ENCODE assay signal across 31 cellular contexts in the genomic region with DNA sequence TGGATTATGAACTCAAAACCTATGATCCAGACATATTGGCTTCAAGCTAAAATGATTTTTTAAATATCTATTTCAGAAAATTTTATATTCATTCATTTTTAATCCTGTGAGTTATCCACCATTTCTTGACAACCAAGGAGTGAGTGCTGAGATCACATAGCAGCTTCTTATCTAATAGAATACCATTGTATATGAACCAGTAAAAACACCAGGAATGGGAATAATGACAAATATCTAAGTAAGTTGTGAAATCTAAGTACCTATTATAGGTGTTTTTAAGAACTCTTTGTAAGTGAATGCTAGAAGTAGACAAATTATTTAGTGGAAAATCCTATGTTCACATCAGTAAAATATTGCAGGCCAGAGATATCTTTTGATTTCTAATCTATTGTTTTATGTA. TPM values are rescaled to one million over a fixed set of nuclear protein-coding genes. Genes with fewer than 3 reads are reported as not detected.
"Had no signal": no experiment of that assay in that cellular context is flagged by ENCODE, and none has a peak within 500 bp of the region (broad histone marks: within the 10 kb centered on the region; RNA-seq: fewer than 3 reads in every experiment).

No MANE protein-coding gene starts in this region.

- H3K9me3 ChIP-seq: colonic mucosa, esophagus squamous epithelium, gastrocnemius medialis, heart right ventricle, left lung, lower lobe of right lung, mucosa of descending colon had no signal

- ATAC-seq: effector memory CD8-positive, alpha-beta T cell; esophagus mucosa; gastrocnemius medialis; heart right ventricle; left cardiac atrium; left lung; left ventricle myocardium superior; lower lobe of right lung; mucosa of descending colon had no signal

- H3K4me1 ChIP-seq: colonic mucosa, esophagus squamous epithelium, gastrocnemius medialis, heart right ventricle, left lung had no signal

- H3K36me3 ChIP-seq: colonic mucosa, esophagus squamous epithelium, gastrocnemius medialis, left lung had no signal

- H3K27ac ChIP-seq: colonic mucosa, epithelial cell of prostate, esophagus squamous epithelium, gastrocnemius medialis, heart right ventricle, lower lobe of right lung had no signal

- H3K27me3 ChIP-seq: colonic mucosa, esophagus squamous epithelium, gastrocnemius medialis, heart right ventricle, left lung had no signal

- H3K4me3 ChIP-seq: colonic mucosa, esophagus squamous epithelium, gastrocnemius medialis, heart right ventricle, left lung, lower lobe of right lung, mucosa of descending colon had no signal

- DNase-seq: colonic mucosa; cortex of kidney; effector CD8-positive, alpha-beta T cell; effector memory CD8-positive, alpha-beta T cell; endodermal cell; erythroblast; esophagus squamous epithelium; foreskin fibroblast; foreskin melanocyte; gastrocnemius medialis; glutamatergic neuron; head of caudate nucleus; heart right ventricle; hippocampal formation; left cardiac atrium; left lung; left ventricle myocardium superior; lower lobe of right lung; mesenchymal stem cell; mucosa of descending colon had no signal

RNA-seq across cellular contexts. Expression of a gene that starts 8.2 kb away (rescaled TPM):
- total RNA-seq: dermis microvascular lymphatic vessel endothelial cell, lung microvascular endothelial cell had no signal

RNA-seq across cellular contexts. Expression of a gene that starts 45.3 kb away (rescaled TPM):
- total RNA-seq: chondrocyte, colonic mucosa, dermis microvascular lymphatic vessel endothelial cell, endodermal cell, esophagus mucosa, esophagus squamous epithelium, glomerular endothelial cell, kidney epithelial cell, left cardiac atrium, left ventricle myocardium superior, lower leg skin, lower lobe of right lung, lung microvascular endothelial cell, mesenteric fat pad, mesothelial cell of epicardium had no signal
- polyA plus RNA-seq: heart right ventricle, keratinocyte had no signal
